In the genomic region with DNA sequence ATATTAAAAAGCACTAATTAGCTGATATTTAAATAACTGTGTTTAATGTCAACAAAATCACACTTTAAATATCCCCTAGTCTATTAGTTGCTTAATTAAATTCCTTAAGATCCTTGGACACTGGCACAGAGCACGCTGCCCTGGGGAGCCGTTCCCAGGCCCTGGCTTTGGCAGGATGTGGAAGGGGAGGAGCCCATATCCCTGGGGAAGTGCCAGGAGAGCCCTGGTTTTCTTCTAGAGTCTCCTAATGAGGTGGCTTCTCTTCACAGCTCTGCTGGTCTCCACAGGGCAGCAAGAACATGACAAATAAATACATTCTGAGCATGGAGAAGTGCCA, we compare ENCODE assay signal across 10 cellular contexts. TPM values are rescaled to one million over a fixed set of nuclear protein-coding genes. Genes with fewer than 3 reads are reported as not detected.
A peak's percentile ranks its signal among the peaks of the same experiment; 100 is the strongest.
DNase-seq lines count a peak whose midpoint lies in the region; ATAC-seq, FAIRE-seq and TF ChIP-seq lines count a peak whose summit lies in the region.
"Had no signal": no experiment of that assay in that cellular context is flagged by ENCODE, and none has a peak within 500 bp of the region (broad histone marks: within the 10 kb centered on the region; RNA-seq: fewer than 3 reads in every experiment).

No MANE protein-coding gene starts in this region.

- no peak for TF ChIP-seq EP300 in sigmoid colon (IDR thresholded peaks at IDR 0.05)

- H3K27me3 ChIP-seq in sigmoid colon, result no peaks in the 10 kb centered on the region

- ATAC-seq in HG03196 (IDR thresholded peaks at IDR 0.05; ENCODE audit: unreplicated experiment), result no peak

- no peaks in the 10 kb centered on the region for H3K36me3 ChIP-seq in SK-N-MC (ENCODE audit: insufficient read depth, low read length)
- no peaks in the 10 kb centered on the region for H3K36me3 ChIP-seq in sigmoid colon

- peak overlapping the region; percentile 30; the same call in 1 of the 2 replicates for H3K4me3 ChIP-seq in SK-N-MC
- no peak overlapping the region for H3K4me3 ChIP-seq in sigmoid colon

- H3K4me1 Mint-ChIP-seq in activated T-helper 2 cell treated with anti-CD3 and anti-CD28 coated beads, Interferon-gamma antibody, Interleukin-2, Interleukin-4, amounts not matched to agents 10 μg/mL and 5 μg/mL and 100 μg/mL, durations not matched to agents 14 hours and 24 hours and 36 hours (ENCODE audit: low read depth), result peaks cover 29% of the 10 kb centered on the region

- H3K9me3 ChIP-seq in SK-N-MC (ENCODE audit: low read depth, low read length), result no peaks in the 10 kb centered on the region
- no peaks in the 10 kb centered on the region for H3K9me3 ChIP-seq in sigmoid colon

- peak; percentile 47 for DNase-seq in ELR (ENCODE audit: low read depth)
- DNase-seq in SK-N-MC (ENCODE audit: low read depth, low spot score), result peak; percentile 48
- DNase-seq in glomerular visceral epithelial cell (ENCODE audit: extremely low spot score), result peak; percentile 49
- peak; percentile 95 for DNase-seq in sigmoid colon
- no peak for DNase-seq in activated T-helper 2 cell treated with anti-CD3 and anti-CD28 coated beads, Interferon-gamma antibody, Interleukin-2, Interleukin-4, amounts not matched to agents 10 μg/mL and 5 μg/mL and 100 μg/mL, durations not matched to agents 14 hours and 24 hours and 36 hours (ENCODE audit: low spot score)
- DNase-seq in GM12892 (ENCODE audit: insufficient read length), result no peak
- DNase-seq in stimulated activated CD4-positive, alpha-beta T cell treated with anti-CD3 and anti-CD28 coated beads, Interleukin-2, amount 100 ng/mL, for 48 hours, result no peak
- DNase-seq: activated naive CD4-positive, alpha-beta T cell had no signal

- H3K27ac Mint-ChIP-seq in activated T-helper 2 cell treated with anti-CD3 and anti-CD28 coated beads, Interferon-gamma antibody, Interleukin-2, Interleukin-4, amounts not matched to agents 10 μg/mL and 5 μg/mL and 100 μg/mL, durations not matched to agents 14 hours and 24 hours and 36 hours, result no peak overlapping the region
- H3K27ac Mint-ChIP-seq: memory B cell had no signal

- peaks cover 5% of the 10 kb centered on the region for H3K36me3 Mint-ChIP-seq in activated T-helper 2 cell treated with anti-CD3 and anti-CD28 coated beads, Interferon-gamma antibody, Interleukin-2, Interleukin-4, amounts not matched to agents 10 μg/mL and 5 μg/mL and 100 μg/mL, durations not matched to agents 14 hours and 24 hours and 36 hours (ENCODE audit: low read depth)

- no peak for FAIRE-seq in GM12892 (lab: Jason Lieb, UNC)

- H3K27ac ChIP-seq in SK-N-MC, result peak overlapping the region; percentile 67
- H3K27ac ChIP-seq in sigmoid colon, result peak overlapping the region; percentile 58 to 76 (median 70)

- no peak for TF ChIP-seq CTCF in sigmoid colon (IDR thresholded peaks at IDR 0.05)

- peaks cover 0 to 47% (median 46%) of the 10 kb centered on the region in 4 donors for H3K4me1 ChIP-seq in sigmoid colon

- WGBS in sigmoid colon, 2 donors, result 9 to 15% methylated on average over 2 of the region's 2 CpGs

- H3K9ac ChIP-seq in SK-N-MC (ENCODE audit: insufficient read length), result no peak overlapping the region

- H3K27me3 Mint-ChIP-seq in activated T-helper 2 cell treated with anti-CD3 and anti-CD28 coated beads, Interferon-gamma antibody, Interleukin-2, Interleukin-4, amounts not matched to agents 10 μg/mL and 5 μg/mL and 100 μg/mL, durations not matched to agents 14 hours and 24 hours and 36 hours (ENCODE audit: low read depth), result no peaks in the 10 kb centered on the region
- H3K27me3 Mint-ChIP-seq: memory B cell had no signal

- H3K4me3 Mint-ChIP-seq in activated T-helper 2 cell treated with anti-CD3 and anti-CD28 coated beads, Interferon-gamma antibody, Interleukin-2, Interleukin-4, amounts not matched to agents 10 μg/mL and 5 μg/mL and 100 μg/mL, durations not matched to agents 14 hours and 24 hours and 36 hours (ENCODE audit: low read depth), result no peak overlapping the region
- H3K4me3 Mint-ChIP-seq: memory B cell had no signal

- intact Hi-C loops in sigmoid colon (cut with DNase I), result loop anchor here (2.0 kb wide), 1 partner anchor 31 kb away; no protein-coding TSS in a partner anchor
- intact Hi-C loops in activated T-helper 2 cell treated with anti-CD3 and anti-CD28 coated beads, Interferon-gamma antibody, Interleukin-2, Interleukin-4, amounts not matched to agents 10 μg/mL and 5 μg/mL and 100 μg/mL, durations not matched to agents 14 hours and 24 hours and 36 hours (cut with micrococcal nuclease), result loop anchor here (5.0 kb wide), 2 partner anchors 45 to 125 kb away; no protein-coding TSS in a partner anchor

- TF ChIP-seq POLR2A in sigmoid colon (IDR thresholded peaks at IDR 0.05), result no peak
- TF ChIP-seq POLR2A in GM12892 (IDR thresholded peaks at IDR 0.05; ENCODE audit: low read depth, low read length), result no peak

- no peaks in the 10 kb centered on the region for H3K9me3 Mint-ChIP-seq in activated T-helper 2 cell treated with anti-CD3 and anti-CD28 coated beads, Interferon-gamma antibody, Interleukin-2, Interleukin-4, amounts not matched to agents 10 μg/mL and 5 μg/mL and 100 μg/mL, durations not matched to agents 14 hours and 24 hours and 36 hours
- H3K9me3 Mint-ChIP-seq: memory B cell had no signal

RNA-seq across cellular contexts. Expression of a gene that starts 50.5 kb away (rescaled TPM):
- 10 to 100 TPM; 23.2 to 39.2 (median 34.9) TPM for total RNA-seq in sigmoid colon
- 10 to 100 TPM in 2 of 3 donors, 1 to 10 TPM in 1; 7.8 to 60.8 (median 17.3) TPM for polyA plus RNA-seq in sigmoid colon
- 31.1 and 37.8 TPM in 2 replicates for total RNA-seq in activated T-helper 2 cell treated with anti-CD3 and anti-CD28 coated beads, Interferon-gamma antibody, Interleukin-2, Interleukin-4, amounts not matched to agents 10 μg/mL and 5 μg/mL and 100 μg/mL, durations not matched to agents 14 hours and 24 hours and 36 hours
- polyA plus RNA-seq in GM12892 (2012; ENCODE audit: missing spikeins), result 26.4 TPM

Comparison
In these comparisons a context has a peak if more than half of its experiments do, and no peak if none do; other contexts are left out.
1. DNase-seq: peak in ELR (single experiment), SK-N-MC (single experiment), glomerular visceral epithelial cell (single experiment) and sigmoid colon (single experiment); none in activated T-helper 2 cell treated with anti-CD3 and anti-CD28 coated beads, Interferon-gamma antibody, Interleukin-2, Interleukin-4, amounts not matched to agents 10 μg/mL and 5 μg/mL and 100 μg/mL, durations not matched to agents 14 hours and 24 hours and 36 hours (single experiment), GM12892 (single experiment) and stimulated activated CD4-positive, alpha-beta T cell treated with anti-CD3 and anti-CD28 coated beads, Interleukin-2, amount 100 ng/mL, for 48 hours (0 of 2).